In genomic region chr15:89665449-89666146, GRCh38 we compare ENCODE assay signal across 8 cellular contexts. TPM values are rescaled to one million over a fixed set of nuclear protein-coding genes. Genes with fewer than 3 reads are reported as not detected.
A peak's percentile ranks its signal among the peaks of the same experiment; 100 is the strongest.
DNase-seq lines count a peak whose midpoint lies in the region; ATAC-seq, FAIRE-seq and TF ChIP-seq lines count a peak whose summit lies in the region.

No MANE protein-coding gene starts in this region.

- H3K27ac ChIP-seq in PC-9 (no peak overlapping the region), endothelial cell of umbilical vein (ENCODE audit: insufficient read depth, low read depth, low read length) (no peak overlapping the region), mesodermal cell (ENCODE audit: low read depth, low read length, severe bottlenecking) (no peak overlapping the region), uterus (peak overlapping the region; percentile 81 to 89)

- H3K27me3 ChIP-seq in PC-9 (ENCODE audit: insufficient read depth, low read depth) (no peaks in the 10 kb centered on the region), endothelial cell of umbilical vein (ENCODE audit: control insufficient read depth in 2 of 2, insufficient read depth in 2 of 2, low read length in 2 of 2) (no peaks in the 10 kb centered on the region), uterus (no peaks in the 10 kb centered on the region)

- H3F3A ChIP-seq in PC-9 (ENCODE audit: insufficient read depth, low read depth), result peaks cover 17% of the 10 kb centered on the region

- 8 to 9% methylated on average over 49 to 55 of the region's 72 CpGs for WGBS in mesodermal cell (ENCODE audit: insufficient coverage in 2 of 2), 2 experiments

- TF ChIP-seq CTCF in PC-9 (conservative IDR thresholded peaks at IDR 0.05), result no peak
- TF ChIP-seq CTCF in endothelial cell of umbilical vein (IDR thresholded peaks at IDR 0.05; ENCODE audit: extremely low read depth in 1 of 2, insufficient read depth in 1 of 2, low read depth in 1 of 2, low read length in 2 of 2), result no peak
- no peak for TF ChIP-seq CTCF in uterus (IDR thresholded peaks at IDR 0.05)

- no peak overlapping the region for H3K27ac Mint-ChIP-seq in activated CD4-positive, alpha-beta T cell treated with anti-CD3 and anti-CD28 coated beads, Interleukin-2, amount 10 ng/mL, durations not matched to agents 24 days and 14 days

- peak overlapping the region; percentile 54; the same call in 1 of the 2 replicates for H3K4me2 ChIP-seq in PC-9
- H3K4me2 ChIP-seq in endothelial cell of umbilical vein (ENCODE audit: insufficient read depth, low read length), result peak overlapping the region; percentile 74

- no peaks in the 10 kb centered on the region for H3K9me3 Mint-ChIP-seq in activated CD4-positive, alpha-beta T cell treated with anti-CD3 and anti-CD28 coated beads, Interleukin-2, amount 10 ng/mL, durations not matched to agents 24 days and 14 days

- H3K36me3 ChIP-seq in PC-9 (ENCODE audit: low read depth), result no peaks in the 10 kb centered on the region
- H3K36me3 ChIP-seq in endothelial cell of umbilical vein (ENCODE audit: control insufficient read depth in 2 of 2, extremely low read depth in 1 of 2, insufficient read depth in 2 of 2, low read length in 2 of 2), result no peaks in the 10 kb centered on the region
- no peaks in the 10 kb centered on the region for H3K36me3 ChIP-seq in mesodermal cell (ENCODE audit: control insufficient read depth, insufficient read depth, low read length)
- H3K36me3 ChIP-seq in uterus, result no peaks in the 10 kb centered on the region

- dilution Hi-C loops in endothelial cell of umbilical vein (cut with MboI; ENCODE audit: extremely low pct_ligation_motif_present, low sequenced_read_pairs), result no loop called here

- H2AFZ ChIP-seq in PC-9 (0 out of 2 replicates have a peak overlapping the region, but pooled peaks have one; percentile 58), endothelial cell of umbilical vein (ENCODE audit: low read depth, low read length) (peak overlapping the region; percentile 92)

- ATAC-seq in HG03520 (IDR thresholded peaks at IDR 0.05; ENCODE audit: unreplicated experiment), result no peak
- no peak for ATAC-seq in GM21619 (IDR thresholded peaks at IDR 0.05; ENCODE audit: unreplicated experiment)

- H3K4me3 Mint-ChIP-seq in activated CD4-positive, alpha-beta T cell treated with anti-CD3 and anti-CD28 coated beads, Interleukin-2, amount 10 ng/mL, durations not matched to agents 24 days and 14 days, result peak overlapping the region; percentile 10

- no TSS peak for BruUV-seq in PC-9 (replicated peaks; lab: Mats Ljungman, UMichigan)
- no TSS peak for BruUV-seq in endothelial cell of umbilical vein (replicated peaks; lab: Mats Ljungman, UMichigan)

- no peaks in the 10 kb centered on the region for H3K9me2 ChIP-seq in PC-9 (ENCODE audit: insufficient read depth)

- CTCF ChIA-PET in PC-9 (lab: Charles Lee), result interaction anchor here (0.6 to 0.7 kb wide), 3 partner anchors 306 to 870 kb away, joined by 3 read pairs; no protein-coding TSS in a partner anchor
- CTCF ChIA-PET in endothelial cell of umbilical vein (lab: Charles Lee), result interaction anchor here (1.4 to 4.6 kb wide), 3 partner anchors 11 to 247 kb away, joined by 3 to 55 read pairs (median 3); partner anchors contain the start of genes ARPIN and KIF7

- peak overlapping the region; percentile 54 for H3K9ac ChIP-seq in endothelial cell of umbilical vein (replicated peaks; ENCODE audit: extremely low read depth, insufficient read depth, low read length)

- H3K9me1 ChIP-seq in endothelial cell of umbilical vein (replicated peaks; ENCODE audit: control insufficient read depth, extremely low read depth, insufficient read depth, low read length), result no peaks in the 10 kb centered on the region

- no peaks in the 10 kb centered on the region for H3K9me3 ChIP-seq in PC-9 (ENCODE audit: insufficient read depth, low read depth)
- H3K9me3 ChIP-seq in endothelial cell of umbilical vein (replicated peaks; ENCODE audit: control insufficient read depth, insufficient read depth, low read length), result no peaks in the 10 kb centered on the region
- no peaks in the 10 kb centered on the region for H3K9me3 ChIP-seq in mesodermal cell (ENCODE audit: control insufficient read depth, low read length)
- H3K9me3 ChIP-seq in uterus, result no peaks in the 10 kb centered on the region

- H3K4me3 ChIP-seq in PC-9, result peak overlapping the region; percentile 35; the same call in 1 of the 2 replicates
- peak overlapping the region in 2 of 3 experiments; percentile 30 to 33 for H3K4me3 ChIP-seq in endothelial cell of umbilical vein (replicated peaks in 1 of 3; ENCODE audit: insufficient read depth in 1 of 3, low read depth in 1 of 3, low read length in 3 of 3)
- H3K4me3 ChIP-seq in mesodermal cell (ENCODE audit: extremely low read depth, insufficient read depth, low read length, poor library complexity, severe bottlenecking), result peak overlapping the region; percentile 19
- peak overlapping the region; percentile 33 to 34 for H3K4me3 ChIP-seq in uterus

- DNase-seq in activated CD4-positive, alpha-beta T cell treated with anti-CD3 and anti-CD28 coated beads, Interleukin-2, amount 10 ng/mL, durations not matched to agents 24 days and 14 days, result peak; percentile 71
- DNase-seq in activated CD4-positive, alpha-beta T cell treated with anti-CD3 and anti-CD28 coated beads, Interleukin-2, amount 50 U/mL, for 4 hours, result no peak
- DNase-seq in PC-9 (peak in 1 of 2 experiments; percentile 35), endothelial cell of umbilical vein (ENCODE audit: low read depth, low spot score) (peak; percentile 36), uterus (peak; percentile 53 to 66)

- H4K20me1 ChIP-seq in PC-9 (ENCODE audit: insufficient read depth) (no peaks in the 10 kb centered on the region), endothelial cell of umbilical vein (replicated peaks; ENCODE audit: control insufficient read depth, extremely low read depth, insufficient read depth, low read length) (no peaks in the 10 kb centered on the region)

- POLR2A ChIA-PET in PC-9 (lab: Charles Lee; ENCODE audit: unreplicated experiment), result no interaction called here
- POLR2A ChIA-PET in endothelial cell of umbilical vein (lab: Charles Lee), result no interaction called here

- peak; percentile 76 for FAIRE-seq in endothelial cell of umbilical vein (lab: Jason Lieb, UNC)

- H3K4me1 ChIP-seq in PC-9 (replicated peaks; ENCODE audit: insufficient read depth) (peaks cover 26% of the 10 kb centered on the region), endothelial cell of umbilical vein (ENCODE audit: control insufficient read depth, extremely low read depth, insufficient read depth, low read length) (peaks cover 20% of the 10 kb centered on the region), mesodermal cell (ENCODE audit: control insufficient read depth, insufficient read depth, low read length, poor library complexity, severe bottlenecking) (peaks cover 18% of the 10 kb centered on the region), uterus (peaks cover 0 to 11% of the 10 kb centered on the region in 2 donors)

- no peaks in the 10 kb centered on the region for H3K4me1 Mint-ChIP-seq in activated CD4-positive, alpha-beta T cell treated with anti-CD3 and anti-CD28 coated beads, Interleukin-2, amount 10 ng/mL, durations not matched to agents 24 days and 14 days

- no peaks in the 10 kb centered on the region for H3K36me3 Mint-ChIP-seq in activated CD4-positive, alpha-beta T cell treated with anti-CD3 and anti-CD28 coated beads, Interleukin-2, amount 10 ng/mL, durations not matched to agents 24 days and 14 days (ENCODE audit: low read depth)

- TF ChIP-seq POLR2A in endothelial cell of umbilical vein (IDR thresholded peaks at IDR 0.05; ENCODE audit: low read depth, low read length) (peak; percentile 66), uterus (IDR thresholded peaks at IDR 0.05) (peak in 1 of 2 donors; percentile 18)

- H3K27me3 Mint-ChIP-seq in activated CD4-positive, alpha-beta T cell treated with anti-CD3 and anti-CD28 coated beads, Interleukin-2, amount 10 ng/mL, durations not matched to agents 24 days and 14 days, result peaks cover 24% of the 10 kb centered on the region

- intact Hi-C loops in activated CD4-positive, alpha-beta T cell treated with anti-CD3 and anti-CD28 coated beads, Interleukin-2, amount 10 ng/mL, durations not matched to agents 24 days and 14 days (cut with micrococcal nuclease), result no loop called here
- intact Hi-C loops in PC-9 (cut with micrococcal nuclease; ENCODE audit: unreplicated experiment) (no loop called here), endothelial cell of umbilical vein (cut with micrococcal nuclease) (no loop called here), uterus (cut with DNase I; ENCODE audit: low total_unique reads) (no loop called here)

- H3K79me2 ChIP-seq in PC-9 (ENCODE audit: low read depth), result peaks cover 8% of the 10 kb centered on the region
- H3K79me2 ChIP-seq in endothelial cell of umbilical vein (ENCODE audit: control insufficient read depth, insufficient read depth, low read length), result no peaks in the 10 kb centered on the region

RNA-seq across cellular contexts. Expression of gene KIF7, which starts 10.3 kb away (rescaled TPM):
- total RNA-seq in activated CD4-positive, alpha-beta T cell treated with anti-CD3 and anti-CD28 coated beads, Interleukin-2, amount 10 ng/mL, durations not matched to agents 24 days and 14 days, result 1.9 TPM in 2 replicates
- total RNA-seq in PC-9 (2021) (13.3 and 15.7 TPM in 2 replicates), endothelial cell of umbilical vein (11.3 and 13.1 TPM in 2 replicates), uterus (10 to 100 TPM in 2 of 4 donors, 1 to 10 TPM in 2; 2.0 to 17.3 (median 11.3) TPM)
- 4.2 and 4.3 TPM in 2 replicates for polyA plus RNA-seq in endothelial cell of umbilical vein
- polyA plus RNA-seq in endothelial cell of umbilical vein (2011; cell fraction: cytosol; rRNA removed), result 4.3 and 5.9 TPM in 2 replicates
- polyA plus RNA-seq in endothelial cell of umbilical vein (2011; cell fraction: nucleus; rRNA removed), result 12.4 and 14.0 TPM in 2 replicates
- polyA plus RNA-seq in endothelial cell of umbilical vein (2012), result 4.0 and 6.1 TPM in 2 replicates
- polyA minus RNA-seq in endothelial cell of umbilical vein, result 4.9 and 7.3 TPM in 2 replicates
- 0.92 TPM for polyA minus RNA-seq in endothelial cell of umbilical vein (2011; cell fraction: cytosol; rRNA and poly(A)+ RNA removed)
- polyA minus RNA-seq in endothelial cell of umbilical vein (2011; cell fraction: nucleus; rRNA and poly(A)+ RNA removed), result 7.5 and 12.7 TPM in 2 replicates
- 9.3 TPM for polyA plus RNA-seq in mesodermal cell (2013, experiment 1 of 2)
- polyA plus RNA-seq in mesodermal cell (2013, experiment 2 of 2), result 7.5 TPM

RNA-seq across cellular contexts. Expression of gene PLIN1, which starts 13.6 kb away (rescaled TPM):
- total RNA-seq in activated CD4-positive, alpha-beta T cell treated with anti-CD3 and anti-CD28 coated beads, Interleukin-2, amount 10 ng/mL, durations not matched to agents 24 days and 14 days, result 0.14 TPM in 1 of 2 replicates, not detected in the other
- 1.0 and 1.3 TPM in 2 replicates for total RNA-seq in PC-9 (2021)
- 0.12 TPM in 1 of 2 replicates, not detected in the other for total RNA-seq in endothelial cell of umbilical vein
- polyA plus RNA-seq in endothelial cell of umbilical vein, result 0.07 and 0.08 TPM in 2 replicates
- polyA plus RNA-seq in endothelial cell of umbilical vein (2011; cell fraction: cytosol; rRNA removed), result 0.06 TPM in 1 of 2 replicates, not detected in the other
- polyA plus RNA-seq in endothelial cell of umbilical vein (2011; cell fraction: nucleus; rRNA removed), result 0.57 and 0.74 TPM in 2 replicates
- polyA plus RNA-seq in endothelial cell of umbilical vein (2012), result 0.25 TPM in 1 of 2 replicates, not detected in the other
- 0.34 TPM in 1 of 2 replicates, not detected in the other for polyA minus RNA-seq in endothelial cell of umbilical vein
- not detected for polyA minus RNA-seq in endothelial cell of umbilical vein (2011; cell fraction: cytosol; rRNA and poly(A)+ RNA removed)
- 0.24 TPM in 1 of 2 replicates, not detected in the other for polyA minus RNA-seq in endothelial cell of umbilical vein (2011; cell fraction: nucleus; rRNA and poly(A)+ RNA removed)
- 0.22 TPM for polyA plus RNA-seq in mesodermal cell (2013, experiment 1 of 2)
- polyA plus RNA-seq in mesodermal cell (2013, experiment 2 of 2), result 0.25 TPM
- total RNA-seq in uterus, result 1 to 10 TPM in 1 of 4 donors, under 1 TPM in 2, not detected in 1; 0.26 to 1.3 (median 0.48) TPM

RNA-seq across cellular contexts. Expression of gene PEX11A, which starts 25.0 kb away (rescaled TPM):
- total RNA-seq in activated CD4-positive, alpha-beta T cell treated with anti-CD3 and anti-CD28 coated beads, Interleukin-2, amount 10 ng/mL, durations not matched to agents 24 days and 14 days, result 1.6 and 2.1 TPM in 2 replicates
- total RNA-seq in PC-9 (2021) (11.7 and 12.8 TPM in 2 replicates), endothelial cell of umbilical vein (3.2 and 3.7 TPM in 2 replicates), uterus (10 to 100 TPM in 2 of 4 donors, 1 to 10 TPM in 2; 1.5 to 16.2 (median 8.7) TPM)
- polyA plus RNA-seq in endothelial cell of umbilical vein, result 4.3 and 4.4 TPM in 2 replicates
- polyA plus RNA-seq in endothelial cell of umbilical vein (2011; cell fraction: cytosol; rRNA removed), result 3.6 and 4.0 TPM in 2 replicates
- polyA plus RNA-seq in endothelial cell of umbilical vein (2011; cell fraction: nucleus; rRNA removed), result 1.8 and 2.1 TPM in 2 replicates
- polyA plus RNA-seq in endothelial cell of umbilical vein (2012), result 2.6 and 3.3 TPM in 2 replicates
- polyA minus RNA-seq in endothelial cell of umbilical vein, result 3.6 and 4.9 TPM in 2 replicates
- polyA minus RNA-seq in endothelial cell of umbilical vein (2011; cell fraction: cytosol; rRNA and poly(A)+ RNA removed), result 4.1 TPM
- 2.8 and 3.0 TPM in 2 replicates for polyA minus RNA-seq in endothelial cell of umbilical vein (2011; cell fraction: nucleus; rRNA and poly(A)+ RNA removed)
- polyA plus RNA-seq in mesodermal cell (2013, experiment 1 of 2), result 3.2 TPM
- polyA plus RNA-seq in mesodermal cell (2013, experiment 2 of 2), result 3.8 TPM

RNA-seq across cellular contexts. Expression of gene WDR93, which starts 25.0 kb away (rescaled TPM):
- not detected in 2 replicates for total RNA-seq in activated CD4-positive, alpha-beta T cell treated with anti-CD3 and anti-CD28 coated beads, Interleukin-2, amount 10 ng/mL, durations not matched to agents 24 days and 14 days
- 1.1 and 1.8 TPM in 2 replicates for total RNA-seq in PC-9 (2021)
- total RNA-seq in endothelial cell of umbilical vein, result not detected in 2 replicates
- 0.05 and 0.07 TPM in 2 replicates for polyA plus RNA-seq in endothelial cell of umbilical vein
- polyA plus RNA-seq in endothelial cell of umbilical vein (2011; cell fraction: cytosol; rRNA removed), result 0.04 TPM in 2 replicates
- polyA plus RNA-seq in endothelial cell of umbilical vein (2011; cell fraction: nucleus; rRNA removed), result not detected in 2 replicates
- 0.08 TPM in 1 of 2 replicates, not detected in the other for polyA plus RNA-seq in endothelial cell of umbilical vein (2012)
- 0.13 TPM in 1 of 2 replicates, not detected in the other for polyA minus RNA-seq in endothelial cell of umbilical vein
- polyA minus RNA-seq in endothelial cell of umbilical vein (2011; cell fraction: cytosol; rRNA and poly(A)+ RNA removed), result not detected
- not detected in 2 replicates for polyA minus RNA-seq in endothelial cell of umbilical vein (2011; cell fraction: nucleus; rRNA and poly(A)+ RNA removed)
- polyA plus RNA-seq in mesodermal cell (2013, experiment 1 of 2), result not detected
- polyA plus RNA-seq in mesodermal cell (2013, experiment 2 of 2), result not detected
- total RNA-seq in uterus, result 1 to 10 TPM in 1 of 4 donors, not detected in 3; 1.5 TPM

Comparison
In these comparisons a context has a peak if more than half of its experiments do, and no peak if none do; other contexts are left out.
1. DNase-seq: peak in activated CD4-positive, alpha-beta T cell treated with anti-CD3 and anti-CD28 coated beads, Interleukin-2, amount 10 ng/mL, durations not matched to agents 24 days and 14 days (single experiment), endothelial cell of umbilical vein (single experiment) and uterus (2 of 2); none in activated CD4-positive, alpha-beta T cell treated with anti-CD3 and anti-CD28 coated beads, Interleukin-2, amount 50 U/mL, for 4 hours (0 of 2).
2. H3K27ac ChIP-seq: peak in uterus (2 of 2); none in PC-9 (single experiment), endothelial cell of umbilical vein (single experiment) and mesodermal cell (single experiment).
3. Peak in every context shown above with its lines, with median percentiles within 50 percentile points of each other: H3K4me3 ChIP-seq.